In genomic region chr2:183070942-183071844, GRCh38 we compare ENCODE assay signal across 10 cellular contexts.
DNase-seq lines count a peak whose midpoint lies in the region; ATAC-seq and TF ChIP-seq lines count a peak whose summit lies in the region.
"Had no signal": no experiment of that assay in that cellular context is flagged by ENCODE, and none has a peak within 500 bp of the region (broad histone marks: within the 10 kb centered on the region; RNA-seq: fewer than 3 reads in every experiment).

No MANE protein-coding gene starts in this region.

- TF ChIP-seq CTCF in 22Rv1 (IDR thresholded peaks at IDR 0.05), result peak; percentile 42
- peak; percentile 31 for TF ChIP-seq CTCF in GM13976 (IDR thresholded peaks at IDR 0.05; ENCODE audit: borderline replicate concordance, control extremely low read depth, extremely low read depth, insufficient read depth, missing control alignments)

- DNase-seq in GM13976 (ENCODE audit: low spot score) (no peak), amniotic epithelial cell (ENCODE audit: low read depth) (peak; percentile 56), iPS-NIHi7 (ENCODE audit: extremely low spot score) (peak; percentile 64), ACHN (no peak), middle frontal gyrus (ENCODE audit: extremely low spot score, low spot score) (no peak)
- DNase-seq in NK-92 treated with Interleukin-12 subunit alpha and Interleukin-12 subunit beta, amount 100 ng/mL, for 24 hours (lab: John Stamatoyannopoulos, UW), result no peak
- DNase-seq: activated T-cell treated with anti-CD3 and anti-CD28 coated beads, Interleukin-2, amount 50 U/mL, for 4 hours; midbrain had no signal

- no peak overlapping the region for H3K27ac ChIP-seq in 22Rv1

- in situ Hi-C loops in GM13976 (cut with MboI; ENCODE audit: low sequenced_read_pairs, unreplicated experiment), result no loop called here
- in situ Hi-C loops in ACHN (cut with HindIII; ENCODE audit: low pct_ligation_motif_present, low pct_unique_long_range_greater_than_20kb, low sequenced_read_pairs), result no loop called here

- ATAC-seq in GM21619 (IDR thresholded peaks at IDR 0.05; ENCODE audit: unreplicated experiment), result no peak
- ATAC-seq: activated T-cell treated with anti-CD3 and anti-CD28 coated beads, Interleukin-2, amount 50 U/mL, for 4 hours had no signal

Comparison
In these comparisons a context has a peak if more than half of its experiments do, and no peak if none do; other contexts are left out.
1. DNase-seq: peak in amniotic epithelial cell (single experiment) and iPS-NIHi7 (single experiment); none in GM13976 (single experiment), NK-92 treated with Interleukin-12 subunit alpha and Interleukin-12 subunit beta, amount 100 ng/mL, for 24 hours (single experiment), ACHN (single experiment) and middle frontal gyrus (single experiment).